In genomic region chr4:82705881-82706280, GRCh38 we compare ENCODE assay signal across 26 cellular contexts.
DNase-seq lines count a peak whose midpoint lies in the region; ATAC-seq and TF ChIP-seq lines count a peak whose summit lies in the region.
"Had no signal": no experiment of that assay in that cellular context is flagged by ENCODE, and none has a peak within 500 bp of the region (broad histone marks: within the 10 kb centered on the region; RNA-seq: fewer than 3 reads in every experiment).

No MANE protein-coding gene starts in this region.

- no peaks in the 10 kb centered on the region for H3K9me3 ChIP-seq in BLaER1
- H3K9me3 ChIP-seq in neural cell (ENCODE audit: low read length), result no peaks in the 10 kb centered on the region
- no peaks in the 10 kb centered on the region for H3K9me3 ChIP-seq in OCI-LY7 (ENCODE audit: low read length)
- H3K9me3 ChIP-seq in gastroesophageal sphincter, result no peaks in the 10 kb centered on the region
- H3K9me3 ChIP-seq: A549 had no signal

- TF ChIP-seq POLR2A in gastroesophageal sphincter (IDR thresholded peaks at IDR 0.05), result no peak

- peaks cover 34% of the 10 kb centered on the region for H3K4me1 ChIP-seq in BLaER1
- H3K4me1 ChIP-seq in OCI-LY7 (ENCODE audit: insufficient read depth, low read length, poor library complexity, severe bottlenecking), result no peaks in the 10 kb centered on the region
- H3K4me1 ChIP-seq in gastroesophageal sphincter, result peaks cover 0 to 9% (median 2%) of the 10 kb centered on the region in 3 donors
- H3K4me1 ChIP-seq: A549 had no signal

- H3K4me2 ChIP-seq in BLaER1 (peak overlapping the region; percentile 23), neural cell (ENCODE audit: low read length) (no peak overlapping the region), OCI-LY7 (ENCODE audit: low read length) (no peak overlapping the region)
- H3K4me2 ChIP-seq: A549 had no signal

- H3K27ac ChIP-seq in BLaER1 (no peak overlapping the region), dorsolateral prefrontal cortex (peak overlapping the region in 52 of 59 donors; percentile 2 to 84 (median 51)), neural cell (ENCODE audit: low read length) (no peak overlapping the region), OCI-LY7 (ENCODE audit: low read depth, low read length, poor library complexity, severe bottlenecking) (no peak overlapping the region), gastroesophageal sphincter (no peak overlapping the region)
- H3K27ac ChIP-seq: A549, parathyroid adenoma had no signal

- no peak for TF ChIP-seq EP300 in neural cell (conservative IDR thresholded peaks at IDR 0.05; ENCODE audit: poor library complexity, severe bottlenecking)
- no peak for TF ChIP-seq EP300 in gastroesophageal sphincter (IDR thresholded peaks at IDR 0.05)

- POLR2A ChIA-PET in OCI-LY7 (lab: Charles Lee), result no interaction called here

- CTCF ChIA-PET in OCI-LY7 (lab: Charles Lee; ENCODE audit: unreplicated experiment), result no interaction called here

- H3K27me3 ChIP-seq in BLaER1, result no peaks in the 10 kb centered on the region
- H3K27me3 ChIP-seq in dorsolateral prefrontal cortex, result no peaks in the 10 kb centered on the region
- H3K27me3 ChIP-seq in neural cell (ENCODE audit: insufficient read depth, low read depth, low read length), result no peaks in the 10 kb centered on the region
- no peaks in the 10 kb centered on the region for H3K27me3 ChIP-seq in gastroesophageal sphincter

- no peak overlapping the region for H3K4me3 ChIP-seq in BLaER1
- no peak overlapping the region for H3K4me3 ChIP-seq in dorsolateral prefrontal cortex
- H3K4me3 ChIP-seq in neural cell (ENCODE audit: low read length), result peak overlapping the region; percentile 5
- H3K4me3 ChIP-seq in OCI-LY7 (ENCODE audit: low read depth, low read length, poor library complexity, severe bottlenecking), result no peak overlapping the region
- H3K4me3 ChIP-seq in gastroesophageal sphincter, result no peak overlapping the region
- H3K4me3 ChIP-seq: A549 had no signal

- H3F3A ChIP-seq in neural cell (ENCODE audit: insufficient read depth, low read length, poor library complexity, severe bottlenecking), result no peaks in the 10 kb centered on the region

- H2AFZ ChIP-seq in neural cell (ENCODE audit: low read depth, low read length) (no peak overlapping the region), OCI-LY7 (ENCODE audit: low read length) (no peak overlapping the region)
- H2AFZ ChIP-seq: parathyroid adenoma had no signal

- H4K20me1 ChIP-seq in BLaER1 (no peaks in the 10 kb centered on the region), neural cell (ENCODE audit: insufficient read depth) (no peaks in the 10 kb centered on the region), OCI-LY7 (ENCODE audit: insufficient read depth, low read length) (no peaks in the 10 kb centered on the region)

- H3K36me3 ChIP-seq in BLaER1 (peaks cover 30% of the 10 kb centered on the region), neural cell (ENCODE audit: insufficient read depth, low read length) (no peaks in the 10 kb centered on the region), OCI-LY7 (ENCODE audit: insufficient read depth, low read length) (no peaks in the 10 kb centered on the region), gastroesophageal sphincter (peaks cover 0 to 7% of the 10 kb centered on the region in 2 donors)

- TF ChIP-seq CTCF in dorsolateral prefrontal cortex (IDR thresholded peaks at IDR 0.05 in 54 of 56, conservative IDR thresholded peaks at IDR 0.05 in 2 of 56; ENCODE audit: low read depth in 1 of 56, partially characterized antibody in 56 of 56), result no peak
- no peak for TF ChIP-seq CTCF in neural cell (IDR thresholded peaks at IDR 0.05; ENCODE audit: poor library complexity, severe bottlenecking)
- TF ChIP-seq CTCF in OCI-LY7 (conservative IDR thresholded peaks at IDR 0.05; ENCODE audit: low read length), result no peak
- no peak for TF ChIP-seq CTCF in gastroesophageal sphincter (IDR thresholded peaks at IDR 0.05)

- no peaks in the 10 kb centered on the region for H3K9me2 ChIP-seq in neural cell (ENCODE audit: insufficient read depth, low read length)
- H3K9me2 ChIP-seq in OCI-LY7 (ENCODE audit: insufficient read depth, low read length), result no peaks in the 10 kb centered on the region

- no peak overlapping the region for H3K9ac ChIP-seq in BLaER1
- no peak overlapping the region for H3K9ac ChIP-seq in neural cell (ENCODE audit: low read length)
- H3K9ac ChIP-seq: parathyroid adenoma had no signal

- DNase-seq in M059J (ENCODE audit: low read depth) (peak; percentile 71), dorsolateral prefrontal cortex (no peak), OCI-LY7 (ENCODE audit: low spot score) (no peak), NCI-H1092 treated with DMSO at 0.1 percent for 48 hours (lab: John Stamatoyannopoulos, UW) (no peak), AML-193 (lab: John Stamatoyannopoulos, UW) (no peak)
- DNase-seq: activated CD4-positive, alpha-beta T cell treated with anti-CD3 and anti-CD28 coated beads, Interleukin-2, amount 10 ng/mL, durations not matched to agents 24 days and 14 days; activated CD8-positive, alpha-beta memory T cell treated with anti-CD3 and anti-CD28 coated beads, Interleukin-2, amount 10 ng/mL, durations not matched to agents 7 days and 5 days; activated naive CD4-positive, alpha-beta T cell treated with anti-CD3 and anti-CD28 coated beads, Interleukin-2, amount 50 U/mL, for 16 hours; effector CD8-positive, alpha-beta T cell; erythroblast; foreskin melanocyte; HCEC 1CT; left ventricle myocardium superior; NCI-H1105; NCI-H2029 treated with DMSO at 0.1 percent for 48 hours; NCI-H226; NCI-H748 treated with DMSO at 0.1 percent for 48 hours; T-helper 2 cell; trophoblast cell had no signal

- 55 to 88% methylated on average over 1 of the region's 1 CpG for WGBS in gastroesophageal sphincter (ENCODE audit: low coverage in 1 of 2), 2 donors

- TF ChIP-seq RAD21 in neural cell (conservative IDR thresholded peaks at IDR 0.05), result no peak

- H3K79me2 ChIP-seq in neural cell (replicated peaks; ENCODE audit: insufficient read depth, low read length), result no peaks in the 10 kb centered on the region
- no peaks in the 10 kb centered on the region for H3K79me2 ChIP-seq in OCI-LY7 (ENCODE audit: insufficient read depth, low read depth, low read length)
- H3K79me2 ChIP-seq: parathyroid adenoma had no signal

- no peak for ATAC-seq in gastroesophageal sphincter
- ATAC-seq: A549; activated CD8-positive, alpha-beta memory T cell treated with anti-CD3 and anti-CD28 coated beads, Interleukin-2, amount 10 ng/mL, durations not matched to agents 7 days and 5 days; HepG2; SK-N-SH treated with all-trans-retinoic acid at 6 μM for 48 hours had no signal

- intact Hi-C loops in dorsolateral prefrontal cortex (cut with DNase I), result no loop called here
- intact Hi-C loops in OCI-LY7 (cut with micrococcal nuclease; ENCODE audit: unreplicated experiment), result no loop called here

- BruUV-seq in OCI-LY7 (replicated peaks; lab: Mats Ljungman, UMichigan), result no TSS peak

TF ChIP-seq in neural cell, 6 proteins besides CTCF, POLR2A, EP300 and RAD21:
- no peak for TF ChIP-seq TAF1 (IDR thresholded peaks at IDR 0.05; ENCODE audit: low read depth)
- TF ChIP-seq MXI1 (conservative IDR thresholded peaks at IDR 0.05; ENCODE audit: poor library complexity, severe bottlenecking), result no peak
- TF ChIP-seq EZH2 (IDR thresholded peaks at IDR 0.05; ENCODE audit: borderline replicate concordance, insufficient read depth, low read length, poor library complexity, severe bottlenecking), result no peak
- no peak for TF ChIP-seq POLR2AphosphoS5 (IDR thresholded peaks at IDR 0.05)
- TF ChIP-seq REST (IDR thresholded peaks at IDR 0.05; ENCODE audit: borderline replicate concordance), result no peak
- TF ChIP-seq SMC3 (conservative IDR thresholded peaks at IDR 0.05; ENCODE audit: poor library complexity), result no peak
TF ChIP-seq in neural cell: peak in this region for 0.

Comparison
In these comparisons a context has a peak if more than half of its experiments do, and no peak if none do; other contexts are left out.
1. H3K27ac ChIP-seq: peak in dorsolateral prefrontal cortex (52 of 59); none in BLaER1 (single experiment), neural cell (single experiment), OCI-LY7 (single experiment) and gastroesophageal sphincter (0 of 4).